ENCODE assay signal across 8 cellular contexts in the genomic region with DNA sequence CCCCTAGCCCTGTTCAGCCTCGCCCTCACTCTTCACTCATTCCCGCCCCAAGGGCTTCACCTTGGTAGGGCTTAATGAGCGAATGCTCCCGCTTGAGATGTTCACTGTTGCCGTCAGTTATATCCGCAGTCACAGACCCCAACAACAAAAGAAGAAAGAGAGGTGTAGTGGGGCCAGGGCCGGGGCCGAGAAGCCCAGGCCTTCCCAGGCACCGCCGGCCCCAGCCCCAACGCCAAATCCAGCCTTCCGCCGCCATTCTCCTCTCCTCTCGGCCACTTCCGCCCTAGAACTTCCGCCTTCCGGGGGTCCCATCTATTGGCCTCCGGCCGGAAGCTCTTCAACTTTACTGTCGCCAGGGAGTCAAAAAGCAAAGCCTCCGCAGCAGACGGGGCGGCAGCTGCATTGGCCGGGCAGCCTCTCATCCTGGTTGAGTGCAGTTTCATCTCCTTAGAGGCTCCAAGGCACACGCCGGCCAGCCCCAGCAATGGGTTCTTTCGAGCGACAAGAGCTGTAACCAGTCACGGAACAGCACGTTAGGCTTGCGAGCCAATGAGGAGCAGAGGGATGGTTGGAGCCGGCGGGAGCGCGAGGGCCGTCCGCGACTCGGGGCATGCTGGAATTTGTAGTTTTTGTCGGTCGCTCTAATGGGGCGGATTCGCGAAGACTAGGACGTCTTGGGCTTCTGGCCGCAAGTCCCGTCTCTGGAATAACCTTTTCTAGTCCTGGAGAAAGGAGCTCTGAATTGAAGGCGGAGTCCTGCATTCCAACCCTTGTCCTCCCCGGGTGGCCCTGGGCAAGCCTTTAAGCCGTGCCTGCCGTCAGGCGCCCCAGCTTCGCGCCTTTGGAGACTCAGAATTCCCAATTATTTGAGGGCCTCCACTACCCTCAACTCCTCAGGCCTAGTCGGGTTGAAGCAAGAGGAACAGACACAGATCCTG. TPM values are rescaled to one million over a fixed set of nuclear protein-coding genes. Genes with fewer than 3 reads are reported as not detected.
A peak's percentile ranks its signal among the peaks of the same experiment; 100 is the strongest.
DNase-seq lines count a peak whose midpoint lies in the region; ATAC-seq and TF ChIP-seq lines count a peak whose summit lies in the region.

A gene with protein sequence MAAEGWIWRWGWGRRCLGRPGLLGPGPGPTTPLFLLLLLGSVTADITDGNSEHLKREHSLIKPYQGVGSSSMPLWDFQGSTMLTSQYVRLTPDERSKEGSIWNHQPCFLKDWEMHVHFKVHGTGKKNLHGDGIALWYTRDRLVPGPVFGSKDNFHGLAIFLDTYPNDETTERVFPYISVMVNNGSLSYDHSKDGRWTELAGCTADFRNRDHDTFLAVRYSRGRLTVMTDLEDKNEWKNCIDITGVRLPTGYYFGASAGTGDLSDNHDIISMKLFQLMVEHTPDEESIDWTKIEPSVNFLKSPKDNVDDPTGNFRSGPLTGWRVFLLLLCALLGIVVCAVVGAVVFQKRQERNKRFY (minus strand): TSS at position 277 of the 938 bp plus-strand sequence. CDS start 21 bp downstream, at position 256.

- H3K36me3 Mint-ChIP-seq in activated naive CD8-positive, alpha-beta T cell treated with anti-CD3 and anti-CD28 coated beads, Interleukin-2, amount 50 U/mL, for 24 hours (ENCODE audit: low read depth): peaks cover 19% of the 10 kb centered on the region
- H3K36me3 Mint-ChIP-seq in type B pancreatic cell: no peaks in the 10 kb centered on the region

- peak; percentile 92 for ATAC-seq in HG02763 (IDR thresholded peaks at IDR 0.05; ENCODE audit: unreplicated experiment)
- ATAC-seq in activated naive CD8-positive, alpha-beta T cell treated with anti-CD3 and anti-CD28 coated beads, Interleukin-2, amount 50 U/mL, for 24 hours: peak; percentile 97

- H3K4me3 Mint-ChIP-seq in activated naive CD8-positive, alpha-beta T cell treated with anti-CD3 and anti-CD28 coated beads, Interleukin-2, amount 50 U/mL, for 24 hours: peak within 1 kb of the TSS; percentile 98
- H3K4me3 Mint-ChIP-seq in type B pancreatic cell: peak within 1 kb of the TSS; percentile 100

- TF ChIP-seq CTCF in GM12864 (IDR thresholded peaks at IDR 0.05; ENCODE audit: low read depth, low read length, missing control alignments) (no peak), type B pancreatic cell (conservative IDR thresholded peaks at IDR 0.05) (no peak)

- peaks cover 7% of the 10 kb centered on the region for H3K9me3 Mint-ChIP-seq in activated naive CD8-positive, alpha-beta T cell treated with anti-CD3 and anti-CD28 coated beads, Interleukin-2, amount 50 U/mL, for 24 hours
- H3K9me3 Mint-ChIP-seq in type B pancreatic cell: no peaks in the 10 kb centered on the region

- DNase-seq in GM12864 (ENCODE audit: low read depth) (peak; percentile 90), NCI-H1417 treated with DMSO at 0.1 percent for 48 hours (lab: John Stamatoyannopoulos, UW) (peak; percentile 51), SW480 (ENCODE audit: low spot score) (peak; percentile 95), cardiac septum (ENCODE audit: low spot score) (peak; percentile 97), pons (ENCODE audit: low spot score) (peak; percentile 97), type B pancreatic cell (ENCODE audit: extremely low spot score, unreplicated experiment) (peak; percentile 90)
- DNase-seq in activated naive CD8-positive, alpha-beta T cell treated with anti-CD3 and anti-CD28 coated beads, Interleukin-2, amount 50 U/mL, for 24 hours: peak; percentile 88

- H3K27ac Mint-ChIP-seq in activated naive CD8-positive, alpha-beta T cell treated with anti-CD3 and anti-CD28 coated beads, Interleukin-2, amount 50 U/mL, for 24 hours: peak within 1 kb of the TSS; percentile 99
- peak within 1 kb of the TSS; percentile 99 for H3K27ac Mint-ChIP-seq in type B pancreatic cell

- H3K4me3 ChIP-seq in GM12864 (ENCODE audit: low read depth, low read length): peak within 1 kb of the TSS; percentile 97

- H3K4me1 Mint-ChIP-seq in activated naive CD8-positive, alpha-beta T cell treated with anti-CD3 and anti-CD28 coated beads, Interleukin-2, amount 50 U/mL, for 24 hours: peaks cover 62% of the 10 kb centered on the region
- H3K4me1 Mint-ChIP-seq in type B pancreatic cell (ENCODE audit: unreplicated experiment): peaks cover 27% of the 10 kb centered on the region

- H3K27me3 Mint-ChIP-seq in activated naive CD8-positive, alpha-beta T cell treated with anti-CD3 and anti-CD28 coated beads, Interleukin-2, amount 50 U/mL, for 24 hours: no peaks in the 10 kb centered on the region
- H3K27me3 Mint-ChIP-seq in type B pancreatic cell: peaks cover 15% of the 10 kb centered on the region

- intact Hi-C loops in cardiac septum (cut with DNase I): no loop called here

RNA-seq across cellular contexts. Expression of the gene that starts here (rescaled TPM):
- total RNA-seq in cardiac septum: 67.5 TPM
- total RNA-seq in type B pancreatic cell (ENCODE audit: low replicate concordance): 102 and 129 TPM in 2 replicates

Comparison
In these comparisons a context has a peak if more than half of its experiments do, and no peak if none do; other contexts are left out.
1. Peak in every context shown above with its lines: DNase-seq, ATAC-seq and H3K4me3 ChIP-seq.